ENCODE assay signal across 1 cellular context in the genomic region with DNA sequence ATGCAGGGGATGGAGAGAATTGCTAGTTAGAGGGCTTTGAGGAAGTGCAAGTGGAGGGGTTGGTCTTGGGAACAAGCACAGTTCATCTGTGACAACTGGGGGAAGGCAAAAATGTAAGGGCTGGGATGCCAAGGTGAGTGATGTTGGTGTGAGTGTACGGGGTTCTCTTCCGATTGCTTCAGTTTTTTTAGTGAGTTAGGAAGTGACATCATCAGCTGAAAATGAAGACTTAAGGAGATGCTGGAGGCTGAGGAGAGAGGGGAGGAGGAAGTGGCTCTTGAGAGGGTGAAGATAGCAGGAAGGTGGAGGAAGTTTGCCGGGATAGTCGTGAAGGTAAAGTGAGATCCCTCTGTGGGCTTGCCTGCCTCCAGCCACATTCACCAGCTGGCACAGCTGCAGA.
TF ChIP-seq lines count a peak whose summit lies in the region.

No MANE protein-coding gene starts in this region.

TF ChIP-seq in endothelial cell of umbilical vein, 7 proteins besides CTCF, POLR2A, EP300 and RAD21:
- TF ChIP-seq EZH2 (IDR thresholded peaks at IDR 0.05; ENCODE audit: borderline replicate concordance, low read depth, low read length, severe bottlenecking) = no peak
- peak; percentile 37 for TF ChIP-seq POLR2AphosphoS5 (IDR thresholded peaks at IDR 0.05; ENCODE audit: insufficient read depth, low read depth, low read length)
- no peak for TF ChIP-seq MYC (IDR thresholded peaks at IDR 0.05; ENCODE audit: low read depth, low read length)
- peak; percentile 27 for TF ChIP-seq FOS (IDR thresholded peaks at IDR 0.05; ENCODE audit: borderline replicate concordance, insufficient read depth, low read length)
- peak; percentile 37 for TF ChIP-seq JUN (IDR thresholded peaks at IDR 0.05; ENCODE audit: borderline replicate concordance, insufficient read depth, insufficient read length, low read depth)
- TF ChIP-seq, protein P1, sequence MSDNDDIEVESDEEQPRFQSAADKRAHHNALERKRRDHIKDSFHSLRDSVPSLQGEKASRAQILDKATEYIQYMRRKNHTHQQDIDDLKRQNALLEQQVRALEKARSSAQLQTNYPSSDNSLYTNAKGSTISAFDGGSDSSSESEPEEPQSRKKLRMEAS (IDR thresholded peaks at IDR 0.05; ENCODE audit: insufficient read depth, insufficient read length) = no peak
